17 cellular contexts compared by ENCODE assay signal in genomic region chr6:16372029-16372776, GRCh38.
"Had no signal": no experiment of that assay in that cellular context is flagged by ENCODE, and none has a peak within 500 bp of the region (broad histone marks: within the 10 kb centered on the region; RNA-seq: fewer than 3 reads in every experiment).

No MANE protein-coding gene starts in this region.

- H3K27ac Mint-ChIP-seq: activated naive CD8-positive, alpha-beta T cell; neural progenitor cell; stimulated activated memory B cell treated with anti-CD40 and anti-IgM and Interleukin-4, amounts not matched to agents 10 μg/mL and 1 μg/mL and 100 μg/mL, for 72 hours had no signal

- H3K36me3 Mint-ChIP-seq: naive B cell, neural progenitor cell had no signal

- H3K4me3 ChIP-seq: lung, neural progenitor cell, prostate gland had no signal

- DNase-seq: activated CD4-positive, alpha-beta T cell treated with anti-CD3 and anti-CD28 coated beads, Interleukin-2, amount 50 U/mL, for 4 hours; activated gamma-delta T cell treated with Interleukin-2 at 50 U/mL for 16 hours; effector memory CD4-positive, alpha-beta T cell; foreskin fibroblast; hippocampal formation; naive B cell; right cardiac atrium; small intestine; stimulated activated CD4-positive, alpha-beta T cell treated with anti-CD3 and anti-CD28 coated beads, Interleukin-4, amount 100 ng/mL, for 24 hours; WERI-Rb-1 had no signal

- H3K27me3 Mint-ChIP-seq: activated naive CD8-positive, alpha-beta T cell; stimulated activated memory B cell treated with anti-CD40 and anti-IgM and Interleukin-4, amounts not matched to agents 10 μg/mL and 1 μg/mL and 100 μg/mL, for 72 hours had no signal

- FAIRE-seq: islet of Langerhans, small intestine had no signal

- ATAC-seq: left lobe of liver; right cardiac atrium; stimulated activated memory B cell treated with anti-CD40 and anti-IgM and Interleukin-4, amounts not matched to agents 10 μg/mL and 1 μg/mL and 100 μg/mL, for 72 hours had no signal

- H3K4me3 Mint-ChIP-seq: activated naive CD8-positive, alpha-beta T cell; neural progenitor cell; stimulated activated memory B cell treated with anti-CD40 and anti-IgM and Interleukin-4, amounts not matched to agents 10 μg/mL and 1 μg/mL and 100 μg/mL, for 72 hours had no signal

- H3K9me3 Mint-ChIP-seq: neural progenitor cell had no signal
